Comparison of ENCODE assay signal across 1 cellular context in the genomic region with DNA sequence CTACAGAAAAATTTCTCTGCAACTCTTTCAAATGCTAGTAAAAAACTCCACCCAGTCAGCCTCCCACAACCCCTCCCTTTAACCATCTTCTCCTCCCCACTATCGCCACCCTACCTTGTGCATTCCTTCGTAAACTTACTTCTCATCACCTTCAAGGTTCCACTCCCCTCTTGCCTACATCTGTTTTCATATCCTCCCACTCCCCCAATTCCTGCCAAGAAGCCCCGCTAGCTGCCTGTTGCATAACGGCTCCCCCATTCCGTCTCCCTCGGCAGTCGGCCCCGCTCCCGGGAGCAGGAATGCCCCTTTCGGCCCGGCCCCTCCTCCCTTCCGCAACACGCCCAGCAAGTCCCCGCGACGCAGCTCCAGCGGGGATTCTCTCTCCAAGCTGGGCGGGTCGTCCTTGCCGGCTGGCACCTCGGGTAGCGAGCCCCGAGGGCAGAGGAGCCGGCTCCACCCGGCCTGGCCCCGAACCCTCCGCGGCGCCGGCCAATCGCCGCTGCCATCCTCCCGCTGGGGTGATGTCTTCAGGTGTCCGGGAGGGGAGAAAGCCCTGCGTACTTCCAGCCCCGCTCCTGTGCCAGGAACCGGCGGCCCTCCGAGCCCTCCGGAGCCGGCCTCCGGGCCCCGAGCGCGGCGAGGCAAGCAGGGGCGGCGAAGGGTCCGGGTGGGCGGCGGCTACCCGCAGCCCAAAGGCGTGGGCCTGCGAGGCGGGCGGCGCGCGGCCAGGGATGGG.
TF ChIP-seq lines count a peak whose summit lies in the region.

No MANE protein-coding gene starts in this region.

TF ChIP-seq in K562, 482 proteins besides CTCF, POLR2A, EP300 and RAD21 (continued from another document):
- 0 out of 2 replicates have a peak, but pooled peaks have one; percentile 43 for TF ChIP-seq SMARCE1 (IDR thresholded peaks at IDR 0.05)
- peak; percentile 69; the same call in 1 of the 2 replicates for TF ChIP-seq CTBP1 (IDR thresholded peaks at IDR 0.05; ENCODE audit: borderline replicate concordance)
- TF ChIP-seq XRCC3 (IDR thresholded peaks at IDR 0.05): no peak
- no peak for TF ChIP-seq SAFB2 (IDR thresholded peaks at IDR 0.05; ENCODE audit: borderline replicate concordance, low read depth, low read length, severe bottlenecking)
- 0 out of 2 replicates have a peak, but pooled peaks have one; percentile 20 for TF ChIP-seq HLTF (IDR thresholded peaks at IDR 0.05)
- TF ChIP-seq ZNF668 (CRISPR knock-in tag; IDR thresholded peaks at IDR 0.05): no peak
- TF ChIP-seq MTA2 (IDR thresholded peaks at IDR 0.05; ENCODE audit: low read depth): no peak
- peak; percentile 36 for TF ChIP-seq HMGN3 (IDR thresholded peaks at IDR 0.05; ENCODE audit: borderline replicate concordance, extremely low read depth, insufficient read length, low read depth, low read length)
- peak; percentile 64; the same call in 1 of the 2 replicates for TF ChIP-seq BCOR (IDR thresholded peaks at IDR 0.05)
- 0 out of 4 replicates have a peak, but pooled peaks of 1 of the 2 experiments have one; percentile 16 for TF ChIP-seq NRF1 (conservative IDR thresholded peaks at IDR 0.05 in 1 of 2, IDR thresholded peaks at IDR 0.05 in 1 of 2)
- TF ChIP-seq SIX5 (IDR thresholded peaks at IDR 0.05; ENCODE audit: borderline replicate concordance in 1 of 2, insufficient read depth in 1 of 2, low read depth in 1 of 2, low read length in 2 of 2): no peak
- TF ChIP-seq SMARCA4 (IDR thresholded peaks at IDR 0.05): 0 out of 2 replicates have a peak, but pooled peaks have one; percentile 40
- 0 out of 2 replicates have a peak, but pooled peaks have one; percentile 27 for TF ChIP-seq HNRNPL (IDR thresholded peaks at IDR 0.05; ENCODE audit: low read depth, low read length)
- TF ChIP-seq, protein P1, sequence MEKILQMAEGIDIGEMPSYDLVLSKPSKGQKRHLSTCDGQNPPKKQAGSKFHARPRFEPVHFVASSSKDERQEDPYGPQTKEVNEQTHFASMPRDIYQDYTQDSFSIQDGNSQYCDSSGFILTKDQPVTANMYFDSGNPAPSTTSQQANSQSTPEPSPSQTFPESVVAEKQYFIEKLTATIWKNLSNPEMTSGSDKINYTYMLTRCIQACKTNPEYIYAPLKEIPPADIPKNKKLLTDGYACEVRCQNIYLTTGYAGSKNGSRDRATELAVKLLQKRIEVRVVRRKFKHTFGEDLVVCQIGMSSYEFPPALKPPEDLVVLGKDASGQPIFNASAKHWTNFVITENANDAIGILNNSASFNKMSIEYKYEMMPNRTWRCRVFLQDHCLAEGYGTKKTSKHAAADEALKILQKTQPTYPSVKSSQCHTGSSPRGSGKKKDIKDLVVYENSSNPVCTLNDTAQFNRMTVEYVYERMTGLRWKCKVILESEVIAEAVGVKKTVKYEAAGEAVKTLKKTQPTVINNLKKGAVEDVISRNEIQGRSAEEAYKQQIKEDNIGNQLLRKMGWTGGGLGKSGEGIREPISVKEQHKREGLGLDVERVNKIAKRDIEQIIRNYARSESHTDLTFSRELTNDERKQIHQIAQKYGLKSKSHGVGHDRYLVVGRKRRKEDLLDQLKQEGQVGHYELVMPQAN (IDR thresholded peaks at IDR 0.05; ENCODE audit: borderline replicate concordance): peak; percentile 63
- 0 out of 4 replicates have a peak, but pooled peaks of 1 of the 2 experiments have one; percentile 7 for TF ChIP-seq SIN3A (IDR thresholded peaks at IDR 0.05; ENCODE audit: borderline replicate concordance in 2 of 2, control insufficient read depth in 1 of 2, low read depth in 2 of 2, low read length in 2 of 2)
- TF ChIP-seq CEBPB (tag; IDR thresholded peaks at IDR 0.05): peak; percentile 57
- no peak for TF ChIP-seq JUNB (CRISPR knock-in tag; conservative IDR thresholded peaks at IDR 0.05)
- peak in 1 of 2 experiments; percentile 23; a peak in 1 of 4 replicates for TF ChIP-seq FOXK2 (conservative IDR thresholded peaks at IDR 0.05 in 1 of 2, IDR thresholded peaks at IDR 0.05 in 1 of 2; ENCODE audit: low read depth in 2 of 2)
- TF ChIP-seq KDM1A (IDR thresholded peaks at IDR 0.05): 0 out of 4 replicates have a peak, but pooled peaks of 1 of the 2 experiments have one; percentile 9
- TF ChIP-seq, protein P2, sequence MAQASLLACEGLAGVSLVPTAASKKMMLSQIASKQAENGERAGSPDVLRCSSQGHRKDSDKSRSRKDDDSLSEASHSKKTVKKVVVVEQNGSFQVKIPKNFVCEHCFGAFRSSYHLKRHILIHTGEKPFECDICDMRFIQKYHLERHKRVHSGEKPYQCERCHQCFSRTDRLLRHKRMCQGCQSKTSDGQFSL (CRISPR knock-in tag; IDR thresholded peaks at IDR 0.05): 0 out of 2 replicates have a peak, but pooled peaks have one; percentile 34
- TF ChIP-seq, protein P2 (tag; IDR thresholded peaks at IDR 0.05): no peak
- TF ChIP-seq, protein P3, sequence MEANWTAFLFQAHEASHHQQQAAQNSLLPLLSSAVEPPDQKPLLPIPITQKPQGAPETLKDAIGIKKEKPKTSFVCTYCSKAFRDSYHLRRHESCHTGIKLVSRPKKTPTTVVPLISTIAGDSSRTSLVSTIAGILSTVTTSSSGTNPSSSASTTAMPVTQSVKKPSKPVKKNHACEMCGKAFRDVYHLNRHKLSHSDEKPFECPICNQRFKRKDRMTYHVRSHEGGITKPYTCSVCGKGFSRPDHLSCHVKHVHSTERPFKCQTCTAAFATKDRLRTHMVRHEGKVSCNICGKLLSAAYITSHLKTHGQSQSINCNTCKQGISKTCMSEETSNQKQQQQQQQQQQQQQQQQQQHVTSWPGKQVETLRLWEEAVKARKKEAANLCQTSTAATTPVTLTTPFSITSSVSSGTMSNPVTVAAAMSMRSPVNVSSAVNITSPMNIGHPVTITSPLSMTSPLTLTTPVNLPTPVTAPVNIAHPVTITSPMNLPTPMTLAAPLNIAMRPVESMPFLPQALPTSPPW (CRISPR knock-in tag; IDR thresholded peaks at IDR 0.05): peak; percentile 56; the same call in 1 of the 2 replicates
- TF ChIP-seq, protein P4, sequence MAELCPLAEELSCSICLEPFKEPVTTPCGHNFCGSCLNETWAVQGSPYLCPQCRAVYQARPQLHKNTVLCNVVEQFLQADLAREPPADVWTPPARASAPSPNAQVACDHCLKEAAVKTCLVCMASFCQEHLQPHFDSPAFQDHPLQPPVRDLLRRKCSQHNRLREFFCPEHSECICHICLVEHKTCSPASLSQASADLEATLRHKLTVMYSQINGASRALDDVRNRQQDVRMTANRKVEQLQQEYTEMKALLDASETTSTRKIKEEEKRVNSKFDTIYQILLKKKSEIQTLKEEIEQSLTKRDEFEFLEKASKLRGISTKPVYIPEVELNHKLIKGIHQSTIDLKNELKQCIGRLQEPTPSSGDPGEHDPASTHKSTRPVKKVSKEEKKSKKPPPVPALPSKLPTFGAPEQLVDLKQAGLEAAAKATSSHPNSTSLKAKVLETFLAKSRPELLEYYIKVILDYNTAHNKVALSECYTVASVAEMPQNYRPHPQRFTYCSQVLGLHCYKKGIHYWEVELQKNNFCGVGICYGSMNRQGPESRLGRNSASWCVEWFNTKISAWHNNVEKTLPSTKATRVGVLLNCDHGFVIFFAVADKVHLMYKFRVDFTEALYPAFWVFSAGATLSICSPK (IDR thresholded peaks at IDR 0.05; ENCODE audit: borderline replicate concordance): no peak
- no peak for TF ChIP-seq CC2D1A (IDR thresholded peaks at IDR 0.05)
- no peak for TF ChIP-seq CBFA2T3 (IDR thresholded peaks at IDR 0.05)
- TF ChIP-seq, protein P5, sequence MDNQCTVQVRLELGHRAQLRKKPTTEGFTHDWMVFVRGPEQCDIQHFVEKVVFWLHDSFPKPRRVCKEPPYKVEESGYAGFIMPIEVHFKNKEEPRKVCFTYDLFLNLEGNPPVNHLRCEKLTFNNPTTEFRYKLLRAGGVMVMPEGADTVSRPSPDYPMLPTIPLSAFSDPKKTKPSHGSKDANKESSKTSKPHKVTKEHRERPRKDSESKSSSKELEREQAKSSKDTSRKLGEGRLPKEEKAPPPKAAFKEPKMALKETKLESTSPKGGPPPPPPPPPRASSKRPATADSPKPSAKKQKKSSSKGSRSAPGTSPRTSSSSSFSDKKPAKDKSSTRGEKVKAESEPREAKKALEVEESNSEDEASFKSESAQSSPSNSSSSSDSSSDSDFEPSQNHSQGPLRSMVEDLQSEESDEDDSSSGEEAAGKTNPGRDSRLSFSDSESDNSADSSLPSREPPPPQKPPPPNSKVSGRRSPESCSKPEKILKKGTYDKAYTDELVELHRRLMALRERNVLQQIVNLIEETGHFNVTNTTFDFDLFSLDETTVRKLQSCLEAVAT (IDR thresholded peaks at IDR 0.05): 0 out of 4 replicates have a peak, but pooled peaks of 1 of the 2 experiments have one; percentile 32
- TF ChIP-seq HDAC1 (IDR thresholded peaks at IDR 0.05): peak in 1 of 2 experiments; percentile 78; a peak in 2 of 4 replicates
- TF ChIP-seq ZEB2 (IDR thresholded peaks at IDR 0.05): peak; percentile 85
- peak; percentile 32; the same call in 1 of the 2 replicates for TF ChIP-seq DPF2 (IDR thresholded peaks at IDR 0.05)
